Comparison of ENCODE assay signal across 24 cellular contexts in the genomic region with DNA sequence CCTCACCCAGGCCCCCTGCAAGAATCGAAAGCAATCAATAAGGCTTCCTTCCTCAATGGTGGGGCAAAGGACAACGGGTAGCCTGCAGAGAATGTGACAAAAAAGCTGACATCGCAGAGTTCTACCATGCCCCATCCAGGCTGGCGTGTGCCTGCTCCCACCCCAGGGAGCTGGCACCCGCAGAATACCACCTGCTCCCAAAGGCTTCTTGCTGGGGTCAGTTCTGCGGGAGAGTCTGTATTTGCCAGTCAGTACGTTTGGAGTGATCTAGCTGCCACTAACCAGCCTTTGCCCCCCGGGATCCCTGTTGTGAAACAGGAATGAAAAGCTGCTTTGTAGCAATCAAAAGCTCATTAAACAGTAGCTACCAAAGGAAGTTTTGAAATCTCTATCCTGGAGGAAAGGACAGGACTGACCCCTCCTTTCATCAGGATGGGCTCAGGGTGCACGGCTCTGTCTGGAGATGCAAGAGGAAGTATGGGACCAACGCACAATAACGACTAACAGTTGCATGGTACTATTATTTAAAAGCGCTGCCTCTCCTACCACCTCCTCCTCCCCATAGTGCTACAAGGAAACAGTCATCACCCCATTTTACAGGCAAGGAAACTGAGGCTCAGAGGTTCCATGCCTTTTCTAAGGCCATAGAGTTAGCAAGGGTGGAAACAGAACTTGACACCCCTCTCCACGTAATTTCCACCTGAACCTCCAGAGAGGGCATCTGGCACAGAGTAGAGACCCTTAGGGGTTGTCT.
DNase-seq lines count a peak whose midpoint lies in the region; ATAC-seq and TF ChIP-seq lines count a peak whose summit lies in the region.
"Had no signal": no experiment of that assay in that cellular context is flagged by ENCODE, and none has a peak within 500 bp of the region (broad histone marks: within the 10 kb centered on the region; RNA-seq: fewer than 3 reads in every experiment).

No MANE protein-coding gene starts in this region.

- DNase-seq in HuH-7 (ENCODE audit: low spot score) (peak; percentile 51), caudate nucleus (lab: John Stamatoyannopoulos, UW) (peak in 11 of 61 donors; percentile 22 to 68 (median 32)), right lobe of liver (peak; percentile 50 to 79 (median 68)), superior temporal gyrus (ENCODE audit: extremely low spot score) (peak; percentile 66), COLO668 (lab: John Stamatoyannopoulos, UW; ENCODE audit: unreplicated experiment) (no peak), T-cell (no peak)
- DNase-seq: activated CD4-positive, alpha-beta T cell treated with anti-CD3 and anti-CD28 coated beads, Interleukin-2, amount 10 ng/mL, durations not matched to agents 7 days and 5 days; activated naive CD8-positive, alpha-beta T cell treated with anti-CD3 and anti-CD28 coated beads, Interleukin-2, amount 50 U/mL, for 24 hours; activated T-cell treated with anti-CD3 and anti-CD28 coated beads, Interleukin-2, amount 50 U/mL, for 4 hours; effector memory CD4-positive, alpha-beta T cell; erythroblast; heart right ventricle; NCI-H1436; PC-3; stimulated activated CD8-positive, alpha-beta memory T cell treated with anti-CD3 and anti-CD28 coated beads, Interleukin-4, amount 100 ng/mL, for 48 hours; stomach; T1000; upper lobe of left lung had no signal

- H3K36me3 ChIP-seq in right lobe of liver = no peaks in the 10 kb centered on the region
- H3K36me3 ChIP-seq: heart right ventricle, neutrophil, stomach, upper lobe of left lung had no signal

- H3K27ac ChIP-seq in caudate nucleus (ENCODE audit: low read depth, low read length) (peak overlapping the region; percentile 95), right lobe of liver (peak overlapping the region in 1 of 3 donors; percentile 26)
- H3K27ac ChIP-seq: heart right ventricle, neutrophil, skin epidermis, stomach, upper lobe of left lung had no signal

- no peak overlapping the region for H3K27ac Mint-ChIP-seq in activated T-helper 17 cell treated with anti-CD3 and anti-CD28 coated beads, Interleukin-2, amount 50 U/mL, for 72 hours
- no peak overlapping the region for H3K27ac Mint-ChIP-seq in T-cell
- H3K27ac Mint-ChIP-seq: activated CD4-positive, alpha-beta T cell treated with anti-CD3 and anti-CD28 coated beads, Interleukin-2, amount 10 ng/mL, durations not matched to agents 7 days and 5 days; activated naive CD8-positive, alpha-beta T cell treated with anti-CD3 and anti-CD28 coated beads, Interleukin-2, amount 50 U/mL, for 24 hours; memory B cell had no signal

- H3K27me3 ChIP-seq in right lobe of liver = no peaks in the 10 kb centered on the region
- H3K27me3 ChIP-seq: neutrophil, stomach, upper lobe of left lung had no signal

- peaks cover 0 to 25% (median 15%) of the 10 kb centered on the region in 4 donors for H3K4me1 ChIP-seq in right lobe of liver
- H3K4me1 ChIP-seq: heart right ventricle had no signal

- TF ChIP-seq CTCF in right lobe of liver (IDR thresholded peaks at IDR 0.05) = no peak

- POLR2A ChIA-PET in T-cell (lab: Charles Lee) = no interaction called here

- CTCF ChIA-PET in T-cell (lab: Charles Lee) = no interaction called here

- ATAC-seq in right lobe of liver = peak; percentile 71 to 89 (median 84)
- ATAC-seq in activated T-helper 17 cell treated with anti-CD3 and anti-CD28 coated beads, Interleukin-2, amount 50 U/mL, for 72 hours (replicated peaks) = no peak
- ATAC-seq in T-cell (replicated peaks in 1 of 4) = no peak
- ATAC-seq: activated naive CD8-positive, alpha-beta T cell treated with anti-CD3 and anti-CD28 coated beads, Interleukin-2, amount 50 U/mL, for 24 hours; activated T-cell treated with anti-CD3 and anti-CD28 coated beads, Interleukin-2, amount 50 U/mL, for 4 hours; heart right ventricle; PC-3; Right ventricle myocardium inferior had no signal

- WGBS in right lobe of liver (ENCODE audit: insufficient coverage, low coverage, low lambda C conversion rate, missing lambda C conversion rate) = 39% methylated on average over 13 of the region's 13 CpGs

- no peaks in the 10 kb centered on the region for H3K4me1 Mint-ChIP-seq in activated T-helper 17 cell treated with anti-CD3 and anti-CD28 coated beads, Interleukin-2, amount 50 U/mL, for 72 hours
- H3K4me1 Mint-ChIP-seq in T-cell = peaks cover 0 to 2% (median 0%) of the 10 kb centered on the region in 3 donors
- H3K4me1 Mint-ChIP-seq: activated CD4-positive, alpha-beta T cell treated with anti-CD3 and anti-CD28 coated beads, Interleukin-2, amount 10 ng/mL, durations not matched to agents 7 days and 5 days; activated naive CD8-positive, alpha-beta T cell treated with anti-CD3 and anti-CD28 coated beads, Interleukin-2, amount 50 U/mL, for 24 hours; memory B cell had no signal

- H3K4me3 Mint-ChIP-seq in activated T-helper 17 cell treated with anti-CD3 and anti-CD28 coated beads, Interleukin-2, amount 50 U/mL, for 72 hours = no peak overlapping the region
- H3K4me3 Mint-ChIP-seq in T-cell = no peak overlapping the region
- H3K4me3 Mint-ChIP-seq: activated CD4-positive, alpha-beta T cell treated with anti-CD3 and anti-CD28 coated beads, Interleukin-2, amount 10 ng/mL, durations not matched to agents 7 days and 5 days; activated naive CD8-positive, alpha-beta T cell treated with anti-CD3 and anti-CD28 coated beads, Interleukin-2, amount 50 U/mL, for 24 hours; activated T-cell treated with anti-CD3 and anti-CD28 coated beads, Interleukin-2, amount 50 U/mL, for 4 hours; memory B cell had no signal

- intact Hi-C loops in right lobe of liver (cut with DNase I) = no loop called here

- no peaks in the 10 kb centered on the region for H3K9me3 Mint-ChIP-seq in activated T-helper 17 cell treated with anti-CD3 and anti-CD28 coated beads, Interleukin-2, amount 50 U/mL, for 72 hours
- H3K9me3 Mint-ChIP-seq in T-cell = peaks cover 0 to 3% (median 0%) of the 10 kb centered on the region in 3 donors
- H3K9me3 Mint-ChIP-seq: activated CD4-positive, alpha-beta T cell treated with anti-CD3 and anti-CD28 coated beads, Interleukin-2, amount 10 ng/mL, durations not matched to agents 7 days and 5 days; activated naive CD8-positive, alpha-beta T cell treated with anti-CD3 and anti-CD28 coated beads, Interleukin-2, amount 50 U/mL, for 24 hours; activated T-cell treated with anti-CD3 and anti-CD28 coated beads, Interleukin-2, amount 50 U/mL, for 4 hours; memory B cell had no signal

- peaks cover 1% of the 10 kb centered on the region for H3K27me3 Mint-ChIP-seq in activated T-helper 17 cell treated with anti-CD3 and anti-CD28 coated beads, Interleukin-2, amount 50 U/mL, for 72 hours
- no peaks in the 10 kb centered on the region for H3K27me3 Mint-ChIP-seq in T-cell
- H3K27me3 Mint-ChIP-seq: activated CD4-positive, alpha-beta T cell treated with anti-CD3 and anti-CD28 coated beads, Interleukin-2, amount 10 ng/mL, durations not matched to agents 7 days and 5 days; activated naive CD8-positive, alpha-beta T cell treated with anti-CD3 and anti-CD28 coated beads, Interleukin-2, amount 50 U/mL, for 24 hours; memory B cell had no signal

- H3K36me3 Mint-ChIP-seq in activated T-helper 17 cell treated with anti-CD3 and anti-CD28 coated beads, Interleukin-2, amount 50 U/mL, for 72 hours (ENCODE audit: low read depth) = no peaks in the 10 kb centered on the region
- H3K36me3 Mint-ChIP-seq in T-cell = no peaks in the 10 kb centered on the region
- H3K36me3 Mint-ChIP-seq: memory B cell had no signal

- H3K9me3 ChIP-seq in right lobe of liver = no peaks in the 10 kb centered on the region
- H3K9me3 ChIP-seq: HAP-1, heart right ventricle, neutrophil, stomach, upper lobe of left lung had no signal

- peak overlapping the region in 2 of 3 donors; percentile 19 to 35 for H3K4me3 ChIP-seq in right lobe of liver
- H3K4me3 ChIP-seq: HAP-1, heart right ventricle, skin epidermis, stomach, upper lobe of left lung had no signal

- no peak for TF ChIP-seq POLR2A in right lobe of liver (IDR thresholded peaks at IDR 0.05)

Comparison
In these comparisons a context has a peak if more than half of its experiments do, and no peak if none do; other contexts are left out.
1. DNase-seq: peak in HuH-7 (single experiment), right lobe of liver (3 of 3) and superior temporal gyrus (single experiment); none in COLO668 (single experiment) and T-cell (0 of 34).
2. ATAC-seq: peak in right lobe of liver (4 of 4); none in activated T-helper 17 cell treated with anti-CD3 and anti-CD28 coated beads, Interleukin-2, amount 50 U/mL, for 72 hours (single experiment) and T-cell (0 of 4).